In the genomic region with DNA sequence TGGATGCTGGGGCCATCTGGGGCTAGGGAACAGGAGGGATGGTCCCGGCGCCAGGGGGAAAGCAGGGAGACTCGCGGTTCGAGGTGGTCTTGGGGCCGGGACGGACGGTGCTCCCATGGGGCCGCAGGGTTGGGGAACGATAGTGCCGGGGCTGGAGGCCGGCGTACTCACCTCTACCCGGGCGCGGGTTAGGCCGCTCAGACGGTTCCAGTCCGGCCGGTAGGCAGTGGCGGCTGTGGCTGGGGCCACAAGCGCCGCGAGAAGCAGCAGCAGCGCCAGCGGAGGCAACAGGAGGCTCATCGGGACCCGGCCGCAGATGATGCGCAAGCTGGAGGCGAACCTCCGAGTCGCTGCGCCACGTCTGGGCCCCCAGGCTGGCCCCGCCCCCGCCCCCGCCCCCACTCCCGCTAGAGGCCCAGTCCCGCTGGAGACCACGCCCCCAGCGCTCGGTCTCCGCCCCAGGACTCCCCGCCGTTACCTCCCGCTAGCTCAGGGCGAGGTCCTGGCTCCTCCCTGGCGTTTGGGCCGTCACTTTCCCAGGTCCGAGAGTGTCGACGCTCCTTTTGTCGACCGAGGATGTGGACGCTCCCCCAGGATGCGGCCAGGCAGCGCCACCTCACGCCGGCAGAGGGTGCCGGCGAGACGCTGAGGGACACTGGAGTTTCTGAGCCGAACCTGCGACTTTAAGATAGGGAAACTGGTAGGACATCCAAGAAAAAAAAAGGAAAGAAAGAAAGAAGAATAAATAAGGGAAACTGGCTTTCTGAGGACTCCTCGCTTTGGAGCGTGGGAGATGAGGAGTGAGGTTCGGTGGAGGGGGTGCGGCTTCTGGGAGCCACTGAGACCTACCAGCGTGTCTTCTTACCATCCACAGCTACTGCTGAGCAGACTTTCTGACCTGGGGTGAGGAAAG, we compare ENCODE assay signal across 1 cellular context.
A peak's percentile ranks its signal among the peaks of the same experiment; 100 is the strongest.
TF ChIP-seq lines count a peak whose summit lies in the region.

A gene with protein sequence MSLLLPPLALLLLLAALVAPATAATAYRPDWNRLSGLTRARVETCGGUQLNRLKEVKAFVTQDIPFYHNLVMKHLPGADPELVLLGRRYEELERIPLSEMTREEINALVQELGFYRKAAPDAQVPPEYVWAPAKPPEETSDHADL (minus strand): TSS at position 363 of the 913 bp plus-strand sequence. CDS start 63 bp downstream, at position 300.

TF ChIP-seq in IMR-90, 13 proteins besides CTCF, POLR2A, EP300 and RAD21 (continued from another document):
- TF ChIP-seq, protein P1, sequence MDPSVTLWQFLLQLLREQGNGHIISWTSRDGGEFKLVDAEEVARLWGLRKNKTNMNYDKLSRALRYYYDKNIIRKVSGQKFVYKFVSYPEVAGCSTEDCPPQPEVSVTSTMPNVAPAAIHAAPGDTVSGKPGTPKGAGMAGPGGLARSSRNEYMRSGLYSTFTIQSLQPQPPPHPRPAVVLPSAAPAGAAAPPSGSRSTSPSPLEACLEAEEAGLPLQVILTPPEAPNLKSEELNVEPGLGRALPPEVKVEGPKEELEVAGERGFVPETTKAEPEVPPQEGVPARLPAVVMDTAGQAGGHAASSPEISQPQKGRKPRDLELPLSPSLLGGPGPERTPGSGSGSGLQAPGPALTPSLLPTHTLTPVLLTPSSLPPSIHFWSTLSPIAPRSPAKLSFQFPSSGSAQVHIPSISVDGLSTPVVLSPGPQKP (IDR thresholded peaks at IDR 0.05; ENCODE audit: borderline replicate concordance, low read depth, low read length) = no peak
- TF ChIP-seq MAZ (IDR thresholded peaks at IDR 0.05; ENCODE audit: borderline replicate concordance, low read depth, low read length) = peak; percentile 77; the same call in 1 of the 2 replicates
- no peak for TF ChIP-seq RFX5 (IDR thresholded peaks at IDR 0.05; ENCODE audit: low read depth, low read length)
- peak; percentile 98 for TF ChIP-seq SMC3 (IDR thresholded peaks at IDR 0.05; ENCODE audit: low read depth, low read length)
TF ChIP-seq in IMR-90: peak in this region for 2.
